Comparison of ENCODE assay signal across 16 cellular contexts in the genomic region with DNA sequence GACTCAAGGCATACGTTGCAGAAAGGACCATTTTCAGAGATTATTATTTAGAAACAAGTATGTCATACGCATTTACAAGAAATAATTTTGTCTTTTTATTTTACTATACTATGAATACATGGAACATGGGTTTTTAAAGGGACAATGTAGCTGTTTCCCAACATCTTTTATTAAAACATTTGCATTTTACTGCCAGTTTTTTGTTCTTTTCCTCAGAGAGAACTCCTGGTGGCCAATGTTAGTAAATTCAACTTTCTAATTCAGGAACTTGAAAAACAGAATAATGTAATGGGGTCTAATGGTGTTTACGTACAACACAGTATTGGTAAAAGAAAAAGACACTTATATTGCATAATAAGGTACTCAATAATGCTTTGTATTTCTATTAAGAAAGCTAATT. TPM values are rescaled to one million over a fixed set of nuclear protein-coding genes. Genes with fewer than 3 reads are reported as not detected.
A peak's percentile ranks its signal among the peaks of the same experiment; 100 is the strongest.
DNase-seq lines count a peak whose midpoint lies in the region; ATAC-seq and TF ChIP-seq lines count a peak whose summit lies in the region.
"Had no signal": no experiment of that assay in that cellular context is flagged by ENCODE, and none has a peak within 500 bp of the region (broad histone marks: within the 10 kb centered on the region; RNA-seq: fewer than 3 reads in every experiment).

No MANE protein-coding gene starts in this region.

- H3K9me3 ChIP-seq in aorta (ENCODE audit: control insufficient read depth, low read length) (no peaks in the 10 kb centered on the region), right cardiac atrium (ENCODE audit: control insufficient read depth, low read length) (no peaks in the 10 kb centered on the region)

- H3K27me3 ChIP-seq in brain microvascular endothelial cell (replicated peaks), result no peaks in the 10 kb centered on the region
- H3K27me3 ChIP-seq in aorta (ENCODE audit: control insufficient read depth in 1 of 2, insufficient read depth in 2 of 2, low read length in 1 of 2), result no peaks in the 10 kb centered on the region
- no peaks in the 10 kb centered on the region for H3K27me3 ChIP-seq in right cardiac atrium (ENCODE audit: control insufficient read depth, insufficient read depth)

- H3K9me3 Mint-ChIP-seq in HFFc6 (no peaks in the 10 kb centered on the region), nephron (no peaks in the 10 kb centered on the region)

- 86% methylated on average over 3 of the region's 3 CpGs for WGBS in aorta, 2 donors
- 84% methylated on average over 3 of the region's 3 CpGs for WGBS in right cardiac atrium

- DNase-seq in HFFc6, result no peak
- no peak for DNase-seq in brain microvascular endothelial cell
- no peak for DNase-seq in aorta
- DNase-seq in Right ventricle myocardium inferior (ENCODE audit: missing footprints), result no peak
- no peak for DNase-seq in right cardiac atrium
- DNase-seq: activated CD4-positive, alpha-beta T cell treated with anti-CD3 and anti-CD28 coated beads for 48 hours; activated naive CD8-positive, alpha-beta T cell treated with anti-CD3 and anti-CD28 coated beads, Interleukin-2, amount 50 U/mL, for 24 hours; C1 segment of cervical spinal cord; dermis blood vessel endothelial cell; HCEC 1CT; NCI-H1092; stimulated activated CD4-positive, alpha-beta T cell treated with anti-CD3 and anti-CD28 coated beads, Interleukin-4, amount 100 ng/mL, for 24 hours; stimulated activated naive CD4-positive, alpha-beta T cell had no signal

- in situ Hi-C loops in brain microvascular endothelial cell (cut with HindIII; ENCODE audit: low pct_ligation_motif_present, low sequenced_read_pairs), result no loop called here

- peak; percentile 43 for TF ChIP-seq CTCF in C4-2B (conservative IDR thresholded peaks at IDR 0.05)
- TF ChIP-seq CTCF in HFFc6 (IDR thresholded peaks at IDR 0.05), result peak; percentile 71
- peak; percentile 17 for TF ChIP-seq CTCF in brain microvascular endothelial cell (IDR thresholded peaks at IDR 0.05; ENCODE audit: low read depth, low read length, missing control alignments)
- peak; percentile 11 to 39 (median 33) for TF ChIP-seq CTCF in nephron (IDR thresholded peaks at IDR 0.05; ENCODE audit: unreplicated experiment in 3 of 3)

- H3K27me3 Mint-ChIP-seq in HFFc6 (ENCODE audit: insufficient read depth) (peaks cover 3% of the 10 kb centered on the region), nephron (ENCODE audit: low read depth) (no peaks in the 10 kb centered on the region)
- H3K27me3 Mint-ChIP-seq: activated naive CD8-positive, alpha-beta T cell treated with anti-CD3 and anti-CD28 coated beads, Interleukin-2, amount 50 U/mL, for 24 hours had no signal

- H3K36me3 ChIP-seq in brain microvascular endothelial cell (replicated peaks) (no peaks in the 10 kb centered on the region), aorta (ENCODE audit: control insufficient read depth in 1 of 2, insufficient read depth in 2 of 2, low read length in 1 of 2) (no peaks in the 10 kb centered on the region)

- H3K27ac ChIP-seq in C4-2B (no peak overlapping the region), brain microvascular endothelial cell (no peak overlapping the region), aorta (ENCODE audit: low read depth in 1 of 2, low read length in 2 of 2) (no peak overlapping the region), right cardiac atrium (ENCODE audit: low read length) (no peak overlapping the region)

- ATAC-seq in aorta (ENCODE audit: low FRiP score) (no peak), HG03196 (IDR thresholded peaks at IDR 0.05; ENCODE audit: unreplicated experiment) (no peak), Right ventricle myocardium inferior (no peak), right cardiac atrium (no peak)
- ATAC-seq: activated naive CD8-positive, alpha-beta T cell treated with anti-CD3 and anti-CD28 coated beads, Interleukin-2, amount 50 U/mL, for 24 hours had no signal

- no peak overlapping the region for H3K4me3 ChIP-seq in brain microvascular endothelial cell (ENCODE audit: low read depth, low read length)
- no peak overlapping the region for H3K4me3 ChIP-seq in aorta (ENCODE audit: low read length in 2 of 2)
- H3K4me3 ChIP-seq in right cardiac atrium (ENCODE audit: low read length), result no peak overlapping the region

- intact Hi-C loops in aorta (cut with DNase I) (no loop called here), Right ventricle myocardium inferior (cut with DNase I) (no loop called here), right cardiac atrium (cut with DNase I) (no loop called here)

- H3K4me1 Mint-ChIP-seq in HFFc6 (ENCODE audit: low read depth), result peaks cover 8% of the 10 kb centered on the region; the same call in 1 of the 2 replicates
- no peaks in the 10 kb centered on the region for H3K4me1 Mint-ChIP-seq in nephron

- H3K36me3 Mint-ChIP-seq in HFFc6 (ENCODE audit: low read depth), result no peaks in the 10 kb centered on the region
- H3K36me3 Mint-ChIP-seq in nephron (ENCODE audit: low read depth), result peaks cover 9% of the 10 kb centered on the region

- H3K27ac Mint-ChIP-seq in HFFc6 (no peak overlapping the region; the same call in 1 of the 2 replicates), nephron (no peak overlapping the region)

- H3K4me3 Mint-ChIP-seq in HFFc6 (no peak overlapping the region), nephron (no peak overlapping the region)
- H3K4me3 Mint-ChIP-seq: activated naive CD8-positive, alpha-beta T cell treated with anti-CD3 and anti-CD28 coated beads, Interleukin-2, amount 50 U/mL, for 24 hours had no signal

- H3K4me1 ChIP-seq in aorta (ENCODE audit: control insufficient read depth in 1 of 2, insufficient read depth in 2 of 2, low read length in 2 of 2) (no peaks in the 10 kb centered on the region), right cardiac atrium (ENCODE audit: control insufficient read depth, insufficient read depth, low read length) (no peaks in the 10 kb centered on the region)

RNA-seq across cellular contexts. Expression of a gene that starts 14.9 kb away (rescaled TPM):
- total RNA-seq in HFFc6 (2021; fragmentation: NEBNext Ultra II Directional; extraction: Animal tissue kit (Norgen Biotek cat#: 25700)), result 10 to 100 TPM; 20.9 to 26.9 (median 25.7) TPM
- 10 to 100 TPM; 55.6 to 58.7 TPM for total RNA-seq in aorta
- 10 to 100 TPM; 11.1 to 20.8 TPM for polyA plus RNA-seq in aorta
- 33.7 TPM for total RNA-seq in Right ventricle myocardium inferior
- total RNA-seq in right cardiac atrium, result 10 to 100 TPM; 37.2 to 45.9 (median 39.5) TPM
- 16.3 TPM for polyA plus RNA-seq in right cardiac atrium

Comparison
In these comparisons a context has a peak if more than half of its experiments do, and no peak if none do; other contexts are left out.
1. CTCF ChIP-seq: peak in every context shown above with its lines; median percentile 71 in HFFc6; 43 in C4-2B; 33 in nephron; 17 in brain microvascular endothelial cell.